Comparison of ENCODE assay signal across 1 cellular context in genomic region chr12:130754234-130755001, GRCh38.
TF ChIP-seq lines count a peak whose summit lies in the region.

No MANE protein-coding gene starts in this region.

TF ChIP-seq in K562, 482 proteins besides CTCF, POLR2A, EP300 and RAD21 (continued from another document):
- TF ChIP-seq MXD1 (CRISPR knock-in tag; IDR thresholded peaks at IDR 0.05; ENCODE audit: borderline replicate concordance, poor library complexity, severe bottlenecking) (no peak), EHMT2 (IDR thresholded peaks at IDR 0.05) (peak; percentile 98), TRIM24 (IDR thresholded peaks at IDR 0.05) (peak; percentile 29 to 37; a peak in 1 of 4 replicates), FOXK2 (conservative IDR thresholded peaks at IDR 0.05 in 1 of 2, IDR thresholded peaks at IDR 0.05 in 1 of 2; ENCODE audit: low read depth in 2 of 2) (0 out of 4 replicates have a peak, but pooled peaks of 1 of the 2 experiments have one; percentile 40), ETV6 (IDR thresholded peaks at IDR 0.05; ENCODE audit: borderline replicate concordance in 1 of 2, low read depth in 2 of 2, low read length in 1 of 2) (peak; percentile 92 to 97), ETV6 (CRISPR knock-in tag; IDR thresholded peaks at IDR 0.05; ENCODE audit: borderline replicate concordance) (peak; percentile 97), MLLT1 (IDR thresholded peaks at IDR 0.05) (0 out of 4 replicates have a peak, but pooled peaks of 1 of the 2 experiments have one; percentile 17), ZNF133 (CRISPR knock-in tag; IDR thresholded peaks at IDR 0.05) (no peak), ZNF507 (tag; conservative IDR thresholded peaks at IDR 0.05) (no peak), FOXK1 (CRISPR knock-in tag; IDR thresholded peaks at IDR 0.05; ENCODE audit: borderline replicate concordance) (no peak), NR2C1 (IDR thresholded peaks at IDR 0.05) (peak; percentile 84), NR2C1 (tag; IDR thresholded peaks at IDR 0.05) (peak; percentile 27; the same call in 1 of the 2 replicates), CCAR2 (IDR thresholded peaks at IDR 0.05; ENCODE audit: low read depth, low read length) (no peak), KHSRP (IDR thresholded peaks at IDR 0.05) (no peak), ZBTB40 (IDR thresholded peaks at IDR 0.05) (peak; percentile 93), ZBTB40 (CRISPR knock-in tag; IDR thresholded peaks at IDR 0.05) (no peak), ZBTB26 (CRISPR knock-in tag; IDR thresholded peaks at IDR 0.05) (0 out of 2 replicates have a peak, but pooled peaks have one; percentile 7), ETS1 (conservative IDR thresholded peaks at IDR 0.05; ENCODE audit: control insufficient read depth, low read depth, low read length) (no peak), PHF20 (IDR thresholded peaks at IDR 0.05; ENCODE audit: partially characterized antibody) (peak; percentile 95), ILF3 (IDR thresholded peaks at IDR 0.05; ENCODE audit: borderline replicate concordance) (no peak), E2F6 (IDR thresholded peaks at IDR 0.05; ENCODE audit: borderline replicate concordance in 1 of 2, extremely low read depth in 1 of 2, insufficient read depth in 1 of 2, insufficient read length in 1 of 2, low read depth in 1 of 2, low read length in 1 of 2, poor library complexity in 1 of 2, severe bottlenecking in 1 of 2) (no peak), SPI1 (IDR thresholded peaks at IDR 0.05; ENCODE audit: borderline replicate concordance, low read depth, low read length) (0 out of 2 replicates have a peak, but pooled peaks have one; percentile 21), TARDBP (IDR thresholded peaks at IDR 0.05) (no peak), ELF1 (tag; IDR thresholded peaks at IDR 0.05) (peak; percentile 92), GABPA (tag; conservative IDR thresholded peaks at IDR 0.05; ENCODE audit: low read depth) (peak; percentile 52), RCOR1 (IDR thresholded peaks at IDR 0.05; ENCODE audit: borderline replicate concordance in 1 of 2, low read depth in 2 of 2, low read length in 2 of 2) (no peak), E2F8 (IDR thresholded peaks at IDR 0.05; ENCODE audit: low read depth, partially characterized antibody) (peak; percentile 81), ZBTB11 (CRISPR knock-in tag; IDR thresholded peaks at IDR 0.05) (0 out of 6 replicates have a peak, but pooled peaks of 1 of the 3 experiments have one; percentile 27), NUFIP1 (IDR thresholded peaks at IDR 0.05; ENCODE audit: partially characterized antibody) (peak; percentile 50), ZBTB2 (IDR thresholded peaks at IDR 0.05) (peak; percentile 56; the same call in 1 of the 2 replicates), SRSF9 (IDR thresholded peaks at IDR 0.05; ENCODE audit: borderline replicate concordance, low read depth, low read length) (no peak), ELF4 (CRISPR knock-in tag; IDR thresholded peaks at IDR 0.05) (0 out of 2 replicates have a peak, but pooled peaks have one; percentile 28), ASH1L (IDR thresholded peaks at IDR 0.05; ENCODE audit: borderline replicate concordance, low read depth, partially characterized antibody) (peak; percentile 83)
